Comparison of ENCODE assay signal across 21 cellular contexts in the genomic region with DNA sequence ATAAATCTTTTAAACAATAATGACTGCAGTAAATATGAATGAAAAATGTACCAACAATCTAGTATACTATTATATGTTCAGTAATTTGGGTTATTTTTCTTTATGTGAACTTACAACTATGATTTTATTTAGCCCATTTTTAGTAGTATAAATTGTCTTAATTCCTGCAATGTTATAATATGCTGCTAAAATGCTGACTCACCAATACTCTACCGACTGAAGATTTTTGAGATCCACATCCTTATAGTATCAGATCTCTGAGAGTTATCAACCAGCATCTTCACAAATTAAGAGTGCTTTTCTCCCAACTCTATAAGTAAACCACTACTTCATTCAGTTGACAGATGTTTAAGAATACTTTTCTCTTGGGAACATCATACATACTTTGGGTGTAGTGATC.
"Had no signal": no experiment of that assay in that cellular context is flagged by ENCODE, and none has a peak within 500 bp of the region (broad histone marks: within the 10 kb centered on the region; RNA-seq: fewer than 3 reads in every experiment).

No MANE protein-coding gene starts in this region.

- H3K4me1 ChIP-seq: SJSA1 had no signal

- H3K9me3 ChIP-seq: MG63, SJSA1 had no signal

- FAIRE-seq: RCC 7860 had no signal

- H3K27ac ChIP-seq: SJSA1, SK-N-MC had no signal

- H3K27me3 ChIP-seq: MG63, SJSA1 had no signal

- H3K4me3 ChIP-seq: MG63, SJSA1, SK-N-MC had no signal

- DNase-seq: Karpas-422, KG1, MG63, NCI-H1092 treated with DMSO at 0.1 percent for 48 hours, NCI-H1436, NCI-H187, NCI-H2029, NCI-H2081 treated with DMSO at 0.1 percent for 48 hours, NCI-H2171, NCI-H226, NCI-H446, NCI-H510A, NCI-H524 treated with DMSO at 0.1 percent for 48 hours, NCI-H69, NCI-H774, Right ventricle myocardium superior, RPMI8226, SIG-M5 had no signal
